ENCODE assay signal across 8 cellular contexts in the genomic region with DNA sequence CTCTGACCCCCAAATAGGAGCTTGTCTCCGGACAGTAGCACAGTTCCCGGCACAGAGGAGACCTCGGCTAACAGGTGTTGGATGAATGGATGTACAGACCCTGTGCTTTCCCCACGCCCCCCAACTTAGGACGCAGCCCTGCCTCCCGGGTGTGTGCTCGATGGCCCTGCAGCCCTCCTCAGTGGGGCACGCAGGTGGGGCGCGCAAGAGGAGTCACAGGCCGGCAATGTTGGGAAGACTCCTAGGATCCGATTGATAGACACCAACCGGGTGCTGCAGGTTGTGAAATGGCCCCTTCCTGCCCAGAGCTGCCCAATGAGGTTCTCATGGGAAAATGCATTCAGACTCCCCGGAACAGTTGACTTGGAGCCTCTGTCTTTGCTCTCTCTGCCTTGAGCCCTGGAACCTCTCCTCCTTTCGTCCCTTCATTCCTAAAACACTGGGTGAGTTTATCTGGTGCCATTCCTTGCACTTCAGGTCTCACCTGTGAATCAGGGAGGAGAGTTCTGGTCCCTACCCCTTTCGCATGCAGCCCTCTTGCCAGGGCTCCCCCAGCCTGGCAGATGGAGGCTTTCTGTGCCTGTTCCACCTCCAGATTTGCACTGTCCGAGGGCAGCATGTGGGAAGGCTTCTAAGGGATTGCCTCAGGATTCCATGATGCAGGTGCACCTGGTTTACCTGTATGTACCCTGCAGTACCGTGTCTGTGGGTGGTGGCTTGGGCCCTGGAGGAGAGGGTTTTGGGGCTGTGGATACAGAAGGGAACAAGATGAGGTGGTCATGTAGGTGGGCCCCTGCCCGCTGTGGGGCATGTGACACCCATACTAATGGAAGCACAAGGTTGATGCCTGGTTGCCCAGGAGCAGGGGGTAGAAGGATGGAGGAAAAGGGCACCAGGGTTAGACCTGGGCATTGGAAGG. TPM values are rescaled to one million over a fixed set of nuclear protein-coding genes. Genes with fewer than 3 reads are reported as not detected.
DNase-seq lines count a peak whose midpoint lies in the region; ATAC-seq and TF ChIP-seq lines count a peak whose summit lies in the region.

No MANE protein-coding gene starts in this region.

- no peaks in the 10 kb centered on the region for H3K27me3 Mint-ChIP-seq in CD4-positive, alpha-beta T cell
- H3K27me3 Mint-ChIP-seq in natural killer cell treated with Interleukin-12 subunit alpha and Interleukin-12 subunit beta and Interleukin-15 and Interleukin-18, amount 100 ng/mL, for 72 hours = no peaks in the 10 kb centered on the region

- ATAC-seq in CD4-positive, alpha-beta T cell (ENCODE audit: poor library complexity) = no peak
- no peak for ATAC-seq in natural killer cell treated with Interleukin-12 subunit alpha and Interleukin-12 subunit beta and Interleukin-15 and Interleukin-18, amount 100 ng/mL, for 72 hours
- ATAC-seq in GM18873 (IDR thresholded peaks at IDR 0.05; ENCODE audit: low FRiP score, unreplicated experiment) = no peak
- ATAC-seq in GM19455 (IDR thresholded peaks at IDR 0.05; ENCODE audit: unreplicated experiment) = no peak

- no peaks in the 10 kb centered on the region for H3K9me3 Mint-ChIP-seq in CD4-positive, alpha-beta T cell
- no peaks in the 10 kb centered on the region for H3K9me3 Mint-ChIP-seq in natural killer cell treated with Interleukin-12 subunit alpha and Interleukin-12 subunit beta and Interleukin-15 and Interleukin-18, amount 100 ng/mL, for 72 hours

- TF ChIP-seq CTCF in CD4-positive, alpha-beta T cell (IDR thresholded peaks at IDR 0.05) = no peak
- TF ChIP-seq CTCF in dorsolateral prefrontal cortex (IDR thresholded peaks at IDR 0.05 in 54 of 56, conservative IDR thresholded peaks at IDR 0.05 in 2 of 56; ENCODE audit: low read depth in 1 of 56, partially characterized antibody in 56 of 56) = no peak

- peaks cover 3% of the 10 kb centered on the region for H3K36me3 Mint-ChIP-seq in CD4-positive, alpha-beta T cell (ENCODE audit: low read depth)
- no peaks in the 10 kb centered on the region for H3K36me3 Mint-ChIP-seq in natural killer cell treated with Interleukin-12 subunit alpha and Interleukin-12 subunit beta and Interleukin-15 and Interleukin-18, amount 100 ng/mL, for 72 hours

- POLR2A ChIA-PET in CD4-positive, alpha-beta T cell (lab: Charles Lee) = interaction anchor here (0.6 to 2.3 kb wide), 3 partner anchors 11 to 1842 kb away, joined by 3 to 37 read pairs (median 3); no protein-coding TSS in a partner anchor

- peak overlapping the region; percentile 86 for H3K4me3 Mint-ChIP-seq in CD4-positive, alpha-beta T cell
- H3K4me3 Mint-ChIP-seq in natural killer cell treated with Interleukin-12 subunit alpha and Interleukin-12 subunit beta and Interleukin-15 and Interleukin-18, amount 100 ng/mL, for 72 hours = peak overlapping the region; percentile 80

- H3K4me1 Mint-ChIP-seq in CD4-positive, alpha-beta T cell (ENCODE audit: low read depth) = peaks cover 40% of the 10 kb centered on the region
- peaks cover 24 to 25% of the 10 kb centered on the region in 2 donors for H3K4me1 Mint-ChIP-seq in natural killer cell treated with Interleukin-12 subunit alpha and Interleukin-12 subunit beta and Interleukin-15 and Interleukin-18, amount 100 ng/mL, for 72 hours (ENCODE audit: low read depth in 2 of 2)

- H3K9me3 ChIP-seq in CD4-positive, alpha-beta T cell (ENCODE audit: control insufficient read depth, low read length) = no peaks in the 10 kb centered on the region
- H3K9me3 ChIP-seq in MG63 = no peaks in the 10 kb centered on the region

- peak overlapping the region; percentile 64 for H3K27ac ChIP-seq in CD4-positive, alpha-beta T cell (ENCODE audit: low read depth, low read length)
- H3K27ac ChIP-seq in dorsolateral prefrontal cortex = peak overlapping the region in 57 of 59 donors; percentile 19 to 93 (median 83)

- peak overlapping the region; percentile 71 for H3K4me3 ChIP-seq in MG63
- peak overlapping the region; percentile 38 to 81 (median 62) for H3K4me3 ChIP-seq in dorsolateral prefrontal cortex

- H3K36me3 ChIP-seq in MG63 = peaks cover 17% of the 10 kb centered on the region

- no peak for DNase-seq in CD4-positive, alpha-beta T cell
- no peak for DNase-seq in MG63
- no peak for DNase-seq in dorsolateral prefrontal cortex
- no peak for DNase-seq in natural killer cell treated with Interleukin-12 subunit alpha and Interleukin-12 subunit beta and Interleukin-15 and Interleukin-18, amount 100 ng/mL, for 72 hours (ENCODE audit: low spot score)
- DNase-seq in NCI-H82 (lab: John Stamatoyannopoulos, UW) = no peak
- no peak for DNase-seq in iPS-NIHi11 (ENCODE audit: low spot score)

- CTCF ChIA-PET in CD4-positive, alpha-beta T cell (lab: Charles Lee) = interaction anchor here (1.6 kb wide), 1 partner anchor 24 kb away, joined by 7 read pairs; no protein-coding TSS in a partner anchor

- intact Hi-C loops in CD4-positive, alpha-beta T cell (cut with DNase I, micrococcal nuclease) = loop anchor here in 1 of 2 experiments (5.0 kb wide), 1 partner anchor 45 kb away; a partner anchor contains a TSS
- intact Hi-C loops in dorsolateral prefrontal cortex (cut with DNase I) = no loop called here

- no peaks in the 10 kb centered on the region for H3K27me3 ChIP-seq in CD4-positive, alpha-beta T cell (ENCODE audit: control insufficient read depth, insufficient read depth, low read length)
- H3K27me3 ChIP-seq in MG63 = no peaks in the 10 kb centered on the region
- H3K27me3 ChIP-seq in dorsolateral prefrontal cortex = no peaks in the 10 kb centered on the region

- peak overlapping the region; percentile 82 for H3K27ac Mint-ChIP-seq in CD4-positive, alpha-beta T cell
- H3K27ac Mint-ChIP-seq in natural killer cell treated with Interleukin-12 subunit alpha and Interleukin-12 subunit beta and Interleukin-15 and Interleukin-18, amount 100 ng/mL, for 72 hours = peak overlapping the region; percentile 13 to 59

RNA-seq across cellular contexts. Expression of a gene that starts 1.2 kb away (rescaled TPM):
- total RNA-seq in CD4-positive, alpha-beta T cell = 10 to 100 TPM; 16.9 to 20.7 TPM
- 13.8 and 25.3 TPM in 2 replicates for total RNA-seq in MG63 (2014; rRNA removed; shearing (Covaris generic); ENCODE audit: low replicate concordance)
- 10 to 100 TPM in 117 of 120 experiments, 1 to 10 TPM in 3; 7.5 to 65.7 (median 19.8) TPM for total RNA-seq in dorsolateral prefrontal cortex
- total RNA-seq in natural killer cell treated with Interleukin-12 subunit alpha and Interleukin-12 subunit beta and Interleukin-15 and Interleukin-18, amount 100 ng/mL, for 72 hours = 10 to 100 TPM; 21.3 to 24.5 TPM

RNA-seq across cellular contexts. Expression of a gene that starts 46.1 kb away (rescaled TPM):
- total RNA-seq in CD4-positive, alpha-beta T cell = not detected
- total RNA-seq in MG63 (2014; rRNA removed; shearing (Covaris generic); ENCODE audit: low replicate concordance) = 0.36 and 2.3 TPM in 2 replicates
- total RNA-seq in dorsolateral prefrontal cortex = 1 to 10 TPM in 69 of 120 experiments, under 1 TPM in 46, not detected in 5; 0.25 to 2.9 (median 1.1) TPM
- total RNA-seq in natural killer cell treated with Interleukin-12 subunit alpha and Interleukin-12 subunit beta and Interleukin-15 and Interleukin-18, amount 100 ng/mL, for 72 hours = under 1 TPM in 1 of 2 donors, not detected in 1; 0.33 TPM

RNA-seq across cellular contexts. Expression of a gene that starts 46.2 kb away (rescaled TPM):
- 10 to 100 TPM; 20.2 to 21.1 TPM for total RNA-seq in CD4-positive, alpha-beta T cell
- total RNA-seq in MG63 (2014; rRNA removed; shearing (Covaris generic); ENCODE audit: low replicate concordance) = 64.9 and 167 TPM in 2 replicates
- 100 to 1,000 TPM in 66 of 120 experiments, 10 to 100 TPM in 54; 64.4 to 251 (median 103) TPM for total RNA-seq in dorsolateral prefrontal cortex
- 10 to 100 TPM; 65.2 to 96.3 TPM for total RNA-seq in natural killer cell treated with Interleukin-12 subunit alpha and Interleukin-12 subunit beta and Interleukin-15 and Interleukin-18, amount 100 ng/mL, for 72 hours

RNA-seq across cellular contexts. Expression of a gene that starts 58.1 kb away (rescaled TPM):
- 100 to 1,000 TPM; 525 to 541 TPM for total RNA-seq in CD4-positive, alpha-beta T cell
- 303 and 347 TPM in 2 replicates for total RNA-seq in MG63 (2014; rRNA removed; shearing (Covaris generic); ENCODE audit: low replicate concordance)
- 100 to 1,000 TPM; 134 to 326 (median 235) TPM for total RNA-seq in dorsolateral prefrontal cortex
- 100 to 1,000 TPM; 271 to 340 TPM for total RNA-seq in natural killer cell treated with Interleukin-12 subunit alpha and Interleukin-12 subunit beta and Interleukin-15 and Interleukin-18, amount 100 ng/mL, for 72 hours
